16 cellular contexts compared by ENCODE assay signal in genomic region chr3:58647661-58648141, GRCh38. TPM values are rescaled to one million over a fixed set of nuclear protein-coding genes. Genes with fewer than 3 reads are reported as not detected.
DNase-seq lines count a peak whose midpoint lies in the region; ATAC-seq lines count a peak whose summit lies in the region.
"Had no signal": no experiment of that assay in that cellular context is flagged by ENCODE, and none has a peak within 500 bp of the region (broad histone marks: within the 10 kb centered on the region; RNA-seq: fewer than 3 reads in every experiment).

No MANE protein-coding gene starts in this region.

- DNase-seq in NCI-H345 (lab: John Stamatoyannopoulos, UW) (peak; percentile 19), NCI-H345 treated with DMSO at 0.1 percent for 48 hours (lab: John Stamatoyannopoulos, UW; ENCODE audit: unreplicated experiment) (no peak), OCI-M1 (lab: John Stamatoyannopoulos, UW) (peak; percentile 19), posterior vena cava (ENCODE audit: low spot score) (peak; percentile 60), T-helper 2 cell (no peak), HAP-1 (ENCODE audit: low spot score in 2 of 2) (no peak)
- DNase-seq: activated CD4-positive, alpha-beta T cell treated with anti-CD3 and anti-CD28 coated beads, Interleukin-2, amount 50 U/mL, for 1 hour; amygdala; stimulated activated CD4-positive, alpha-beta T cell treated with anti-CD3 and anti-CD28 coated beads, Interleukin-12 subunit alpha, Interleukin-12 subunit beta, amount 100 ng/mL, for 4 hours; T-helper 17 cell had no signal

- H3K4me1 ChIP-seq in esophagus (ENCODE audit: control insufficient read depth in 2 of 2, insufficient read depth in 2 of 2, low read length in 1 of 2) (peaks cover 4 to 6% of the 10 kb centered on the region in 2 donors), HAP-1 (no peaks in the 10 kb centered on the region)

- H3K27me3 ChIP-seq in esophagus (ENCODE audit: control insufficient read depth in 1 of 2, insufficient read depth in 2 of 2, low read length in 2 of 2): no peaks in the 10 kb centered on the region
- H3K27me3 ChIP-seq in HAP-1 (ENCODE audit: low read depth): no peaks in the 10 kb centered on the region
- H3K27me3 ChIP-seq: suprapubic skin had no signal

- 26 to 29% methylated on average over 1 of the region's 1 CpG for WGBS in esophagus, 2 donors

- H3K4me3 ChIP-seq in esophagus (ENCODE audit: low read depth in 1 of 2, low read length in 2 of 2) (no peak overlapping the region), HAP-1 (no peak overlapping the region)
- H3K4me3 ChIP-seq: suprapubic skin had no signal

- H3K27ac ChIP-seq in esophagus (ENCODE audit: low read depth in 2 of 2, low read length in 1 of 2): peak overlapping the region; percentile 23 to 53
- H3K27ac ChIP-seq: suprapubic skin had no signal

- in situ Hi-C loops in HAP-1 (cut with MboI; ENCODE audit: low sequenced_read_pairs): no loop called here

- no peak for ATAC-seq in GM19397 (IDR thresholded peaks at IDR 0.05; ENCODE audit: unreplicated experiment)
- ATAC-seq: T-helper 17 cell had no signal

- intact Hi-C loops in posterior vena cava (cut with DNase I): no loop called here

- no peaks in the 10 kb centered on the region for H3K9me3 ChIP-seq in esophagus (ENCODE audit: control insufficient read depth in 2 of 2, insufficient read depth in 1 of 2, low read depth in 1 of 2, low read length in 1 of 2)
- no peaks in the 10 kb centered on the region for H3K9me3 ChIP-seq in HAP-1
- H3K9me3 ChIP-seq: suprapubic skin had no signal

- H3K36me3 ChIP-seq in esophagus (ENCODE audit: control insufficient read depth in 2 of 2, insufficient read depth in 2 of 2, low read length in 1 of 2) (no peaks in the 10 kb centered on the region), HAP-1 (replicated peaks) (no peaks in the 10 kb centered on the region)
- H3K36me3 ChIP-seq: suprapubic skin had no signal

RNA-seq across cellular contexts. Expression of gene FAM3D, which starts 18.9 kb away (rescaled TPM):
- polyA plus RNA-seq in esophagus: 100 to 1,000 TPM; 316 to 493 TPM
- total RNA-seq in posterior vena cava: not detected
- total RNA-seq: A673; activated T-helper 1 cell treated with anti-CD3 and anti-CD28 coated beads, Interleukin-12 subunit alpha, Interleukin-12 subunit beta, Interleukin-2, Interleukin-4 antibody, amounts not matched to agents 30 ng/mL and 10 ng/mL and 1 ng/mL, durations not matched to agents 14 hours and 24 hours and 36 hours; osteocyte; T-helper 17 cell had no signal

Comparison
In these comparisons a context has a peak if more than half of its experiments do, and no peak if none do; other contexts are left out.
1. DNase-seq: peak in NCI-H345 (single experiment), OCI-M1 (single experiment) and posterior vena cava (single experiment); none in NCI-H345 treated with DMSO at 0.1 percent for 48 hours (single experiment), T-helper 2 cell (0 of 5) and HAP-1 (0 of 2).